In genomic region chr22:35862697-35863096, GRCh38 we compare ENCODE assay signal across 16 cellular contexts.
DNase-seq lines count a peak whose midpoint lies in the region; ATAC-seq and TF ChIP-seq lines count a peak whose summit lies in the region.
"Had no signal": no experiment of that assay in that cellular context is flagged by ENCODE, and none has a peak within 500 bp of the region (broad histone marks: within the 10 kb centered on the region; RNA-seq: fewer than 3 reads in every experiment).

No MANE protein-coding gene starts in this region.

- WGBS in psoas muscle, 3 donors: 30 to 54% (median 38%) methylated on average over 7 of the region's 7 CpGs

- DNase-seq in psoas muscle (no peak), GM13977 (ENCODE audit: low spot score) (no peak), iPS-NIHi7 (ENCODE audit: extremely low spot score) (no peak)
- DNase-seq: CD4-positive, CD25-positive, alpha-beta regulatory T cell; CD8-positive, alpha-beta memory T cell; COR-L47; GF-D8; GM23248; HCEC 1CT; KBM-7 had no signal

- H3K4me1 ChIP-seq in DOHH2 (ENCODE audit: control insufficient read depth, low read length): peaks cover 99% of the 10 kb centered on the region
- peaks cover 96% of the 10 kb centered on the region for H3K4me1 ChIP-seq in OCI-LY1 (ENCODE audit: insufficient read depth, low read length, severe bottlenecking)
- H3K4me1 ChIP-seq in psoas muscle: peaks cover 64% of the 10 kb centered on the region

- no peak overlapping the region for H3K9ac ChIP-seq in OCI-LY1 (ENCODE audit: low read length)
- H3K9ac ChIP-seq: BLaER1 treated with 17β-estradiol and CSF1 and Interleukin-3, amounts not matched to agents 10 nM and 100 nM; GM23248 had no signal

- H3K36me3 ChIP-seq in DOHH2 (ENCODE audit: control insufficient read depth, low read length): peaks cover 21% of the 10 kb centered on the region
- no peaks in the 10 kb centered on the region for H3K36me3 ChIP-seq in OCI-LY1 (ENCODE audit: insufficient read depth, low read length)
- no peaks in the 10 kb centered on the region for H3K36me3 ChIP-seq in psoas muscle (ENCODE audit: insufficient read depth in 1 of 2, low read depth in 1 of 2)
- H3K36me3 ChIP-seq: BLaER1 treated with 17β-estradiol and CSF1 and Interleukin-3, amounts not matched to agents 10 nM and 100 nM had no signal

- peaks cover 4% of the 10 kb centered on the region; the same call in 1 of the 2 replicates for H3K9me3 ChIP-seq in DOHH2 (ENCODE audit: control insufficient read depth, insufficient read depth, low read length)
- H3K9me3 ChIP-seq in OCI-LY1 (ENCODE audit: low read length): no peaks in the 10 kb centered on the region
- no peaks in the 10 kb centered on the region for H3K9me3 ChIP-seq in psoas muscle

- H2AFZ ChIP-seq in OCI-LY1 (ENCODE audit: low read length): no peak overlapping the region
- H2AFZ ChIP-seq: GM23248 had no signal

- TF ChIP-seq CTCF in DOHH2 (IDR thresholded peaks at IDR 0.05; ENCODE audit: low read depth, low read length, poor library complexity, severe bottlenecking): no peak
- TF ChIP-seq CTCF in OCI-LY1 (IDR thresholded peaks at IDR 0.05; ENCODE audit: low read length): no peak
- no peak for TF ChIP-seq CTCF in psoas muscle (IDR thresholded peaks at IDR 0.05)
- no peak for TF ChIP-seq CTCF in GM13977 (IDR thresholded peaks at IDR 0.05; ENCODE audit: extremely low read depth, insufficient read depth, missing control alignments)

- H3F3A ChIP-seq in DOHH2 (ENCODE audit: control insufficient read depth, insufficient read depth) (peaks cover 26% of the 10 kb centered on the region), OCI-LY1 (ENCODE audit: insufficient read depth, low read length) (no peaks in the 10 kb centered on the region)

- peak overlapping the region; percentile 96 for H3K27ac ChIP-seq in DOHH2 (ENCODE audit: low read depth, low read length)
- H3K27ac ChIP-seq in OCI-LY1 (ENCODE audit: low read depth, low read length, poor library complexity, severe bottlenecking): peak overlapping the region; percentile 95
- peak overlapping the region; percentile 88 for H3K27ac ChIP-seq in psoas muscle
- H3K27ac ChIP-seq: BLaER1 treated with 17β-estradiol and CSF1 and Interleukin-3, amounts not matched to agents 10 nM and 100 nM; GM23248 had no signal

- in situ Hi-C loops in GM13977 (cut with MboI; ENCODE audit: low pct_unique_long_range_greater_than_20kb, low sequenced_read_pairs, unreplicated experiment): no loop called here

- ATAC-seq in SK-N-SH treated with all-trans-retinoic acid at 6 μM for 48 hours (no peak), psoas muscle (peak; percentile 64 to 89 (median 84)), GM19467 (IDR thresholded peaks at IDR 0.05; ENCODE audit: unreplicated experiment) (no peak)
- ATAC-seq: HepG2 had no signal

- H4K20me1 ChIP-seq in DOHH2 (ENCODE audit: control insufficient read depth, insufficient read depth, low read depth, low read length) (no peaks in the 10 kb centered on the region), OCI-LY1 (ENCODE audit: insufficient read depth, low read length) (no peaks in the 10 kb centered on the region)
- H4K20me1 ChIP-seq: BLaER1 treated with 17β-estradiol and CSF1 and Interleukin-3, amounts not matched to agents 10 nM and 100 nM had no signal

- H3K9me2 ChIP-seq in DOHH2 (replicated peaks; ENCODE audit: control insufficient read depth, low read length) (no peaks in the 10 kb centered on the region), OCI-LY1 (ENCODE audit: low read depth, low read length) (no peaks in the 10 kb centered on the region)

- H3K4me2 ChIP-seq in DOHH2 (ENCODE audit: low read length): peak overlapping the region; percentile 70
- no peak overlapping the region for H3K4me2 ChIP-seq in OCI-LY1 (ENCODE audit: low read length)
- H3K4me2 ChIP-seq: BLaER1 treated with 17β-estradiol and CSF1 and Interleukin-3, amounts not matched to agents 10 nM and 100 nM had no signal

- no peaks in the 10 kb centered on the region for H3K27me3 ChIP-seq in DOHH2 (ENCODE audit: control insufficient read depth, low read length)
- H3K27me3 ChIP-seq in OCI-LY1 (ENCODE audit: insufficient read depth, low read length): no peaks in the 10 kb centered on the region
- H3K27me3 ChIP-seq in psoas muscle (ENCODE audit: insufficient read depth in 3 of 3, low read length in 2 of 3): no peaks in the 10 kb centered on the region
- H3K27me3 ChIP-seq: BLaER1 treated with 17β-estradiol and CSF1 and Interleukin-3, amounts not matched to agents 10 nM and 100 nM had no signal

- intact Hi-C loops in psoas muscle (cut with DNase I): no loop called here

- H3K4me3 ChIP-seq in DOHH2 (ENCODE audit: low read length) (peak overlapping the region; percentile 66), OCI-LY1 (ENCODE audit: low read depth, low read length, poor library complexity, severe bottlenecking) (no peak overlapping the region), psoas muscle (peak overlapping the region; percentile 30)
- H3K4me3 ChIP-seq: BLaER1 treated with 17β-estradiol and CSF1 and Interleukin-3, amounts not matched to agents 10 nM and 100 nM; GM23248 had no signal

- H3K79me2 ChIP-seq in DOHH2 (ENCODE audit: control insufficient read depth, low read length): peaks cover 91% of the 10 kb centered on the region
- H3K79me2 ChIP-seq in OCI-LY1 (ENCODE audit: insufficient read depth, low read length): peaks cover 70% of the 10 kb centered on the region

TF ChIP-seq in SK-N-SH treated with all-trans-retinoic acid at 6 μM for 48 hours, 23 proteins besides CTCF, POLR2A, EP300 and RAD21:
- TF ChIP-seq ZC3H10 (CRISPR knock-in tag; IDR thresholded peaks at IDR 0.05): no peak
- peak; percentile 77; the same call in 1 of the 2 replicates for TF ChIP-seq CSRNP3 (CRISPR knock-in tag; IDR thresholded peaks at IDR 0.05)
- peak; percentile 67 for TF ChIP-seq ISL1 (CRISPR knock-in tag; IDR thresholded peaks at IDR 0.05)
- TF ChIP-seq GLIS3 (CRISPR knock-in tag; IDR thresholded peaks at IDR 0.05): no peak
- peak; percentile 78 for TF ChIP-seq TCF4 (CRISPR knock-in tag; IDR thresholded peaks at IDR 0.05; ENCODE audit: borderline replicate concordance)
- TF ChIP-seq TSHZ2 (CRISPR knock-in tag; IDR thresholded peaks at IDR 0.05): peak; percentile 86; the same call in 1 of the 2 replicates
- no peak for TF ChIP-seq ZFP3 (CRISPR knock-in tag; IDR thresholded peaks at IDR 0.05)
- peak; percentile 45; the same call in 1 of the 2 replicates for TF ChIP-seq ZNF8 (CRISPR knock-in tag; IDR thresholded peaks at IDR 0.05)
- peak; percentile 67; the same call in 1 of the 2 replicates for TF ChIP-seq CREB5 (CRISPR knock-in tag; IDR thresholded peaks at IDR 0.05; ENCODE audit: low read depth)

Comparison
In these comparisons a context has a peak if more than half of its experiments do, and no peak if none do; other contexts are left out.
1. ATAC-seq: peak in psoas muscle (4 of 4); none in SK-N-SH treated with all-trans-retinoic acid at 6 μM for 48 hours (single experiment) and GM19467 (single experiment).
2. Peak in every context shown above with its lines, with median percentiles within 50 percentile points of each other: H3K27ac ChIP-seq.